19 cellular contexts compared by ENCODE assay signal in the genomic region with DNA sequence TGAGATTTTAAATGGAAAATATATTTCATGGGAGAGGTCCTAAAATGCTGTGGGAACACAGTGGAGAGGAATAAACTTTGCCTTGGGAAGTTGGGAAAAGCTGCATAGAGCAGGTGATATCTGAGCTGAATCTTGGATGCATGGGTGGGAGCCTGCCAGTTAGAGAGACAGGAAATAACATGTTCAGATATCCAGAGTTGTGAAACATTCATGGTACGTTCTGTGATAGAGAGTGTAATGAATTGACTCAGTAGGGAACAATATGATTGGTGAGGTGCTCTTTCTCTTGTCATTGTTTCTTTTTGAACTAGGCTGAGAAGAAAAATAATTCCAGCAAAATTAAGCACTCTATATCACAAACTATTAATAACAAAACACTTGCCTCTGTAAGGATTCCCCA.
A peak's percentile ranks its signal among the peaks of the same experiment; 100 is the strongest.
DNase-seq lines count a peak whose midpoint lies in the region; ATAC-seq and TF ChIP-seq lines count a peak whose summit lies in the region.
"Had no signal": no experiment of that assay in that cellular context is flagged by ENCODE, and none has a peak within 500 bp of the region (broad histone marks: within the 10 kb centered on the region; RNA-seq: fewer than 3 reads in every experiment).

No MANE protein-coding gene starts in this region.

- no peaks in the 10 kb centered on the region for H3K9me3 Mint-ChIP-seq in activated CD8-positive, alpha-beta memory T cell treated with anti-CD3 and anti-CD28 coated beads, Interleukin-2, amount 10 ng/mL, durations not matched to agents 7 days and 5 days (ENCODE audit: low read depth)
- peaks cover 5% of the 10 kb centered on the region for H3K9me3 Mint-ChIP-seq in stimulated activated memory B cell treated with anti-CD40 and anti-IgM and Interleukin-4, amounts not matched to agents 10 μg/mL and 1 μg/mL and 100 μg/mL, for 72 hours
- H3K9me3 Mint-ChIP-seq: CD8-positive, alpha-beta memory T cell had no signal

- peak; percentile 30 for ATAC-seq in activated CD8-positive, alpha-beta memory T cell treated with anti-CD3 and anti-CD28 coated beads, Interleukin-2, amount 10 ng/mL, durations not matched to agents 7 days and 5 days
- ATAC-seq in stimulated activated memory B cell treated with anti-CD40 and anti-IgM and Interleukin-4, amounts not matched to agents 10 μg/mL and 1 μg/mL and 100 μg/mL, for 72 hours, result peak; percentile 31
- no peak for ATAC-seq in GM21737 (IDR thresholded peaks at IDR 0.05; ENCODE audit: unreplicated experiment)
- ATAC-seq in T-helper 17 cell, result no peak

- H3K9me3 ChIP-seq in T-helper 17 cell (ENCODE audit: control insufficient read depth, low read length, poor library complexity, severe bottlenecking), result no peaks in the 10 kb centered on the region
- H3K9me3 ChIP-seq: BLaER1, SJSA1 had no signal

- no peak for DNase-seq in activated CD8-positive, alpha-beta memory T cell treated with anti-CD3 and anti-CD28 coated beads, Interleukin-2, amount 10 ng/mL, durations not matched to agents 7 days and 5 days
- DNase-seq in activated CD8-positive, alpha-beta memory T cell treated with anti-CD3 and anti-CD28 coated beads, Interleukin-2, amount 50 U/mL, for 48 hours, result no peak
- DNase-seq in NCI-H226, result peak; percentile 38
- DNase-seq in epithelial cell of esophagus (ENCODE audit: low read depth), result peak; percentile 79
- DNase-seq in T-helper 17 cell, result no peak
- no peak for DNase-seq in NCI-H2107 (lab: John Stamatoyannopoulos, UW)
- DNase-seq: 8988T; CD8-positive, alpha-beta memory T cell; H7; NCI-H1436 treated with DMSO at 0.1 percent for 48 hours; NCI-H2081; NCI-H2227 treated with DMSO at 0.1 percent for 48 hours; NCI-H526 treated with DMSO at 0.1 percent for 48 hours; OCI-M1; RPMI8226 had no signal

- no peak for TF ChIP-seq CTCF in epithelial cell of esophagus (IDR thresholded peaks at IDR 0.05; ENCODE audit: insufficient read depth, low read depth, low read length, missing control alignments)

- no peak overlapping the region for H3K27ac Mint-ChIP-seq in activated CD8-positive, alpha-beta memory T cell treated with anti-CD3 and anti-CD28 coated beads, Interleukin-2, amount 10 ng/mL, durations not matched to agents 7 days and 5 days
- no peak overlapping the region for H3K27ac Mint-ChIP-seq in stimulated activated memory B cell treated with anti-CD40 and anti-IgM and Interleukin-4, amounts not matched to agents 10 μg/mL and 1 μg/mL and 100 μg/mL, for 72 hours
- H3K27ac Mint-ChIP-seq in T-helper 17 cell, result no peak overlapping the region

- H3K27me3 Mint-ChIP-seq in activated CD8-positive, alpha-beta memory T cell treated with anti-CD3 and anti-CD28 coated beads, Interleukin-2, amount 10 ng/mL, durations not matched to agents 7 days and 5 days, result peaks cover 4% of the 10 kb centered on the region
- peaks cover 39% of the 10 kb centered on the region for H3K27me3 Mint-ChIP-seq in stimulated activated memory B cell treated with anti-CD40 and anti-IgM and Interleukin-4, amounts not matched to agents 10 μg/mL and 1 μg/mL and 100 μg/mL, for 72 hours
- peaks cover 6% of the 10 kb centered on the region for H3K27me3 Mint-ChIP-seq in T-helper 17 cell

- no peak overlapping the region for H3K4me3 Mint-ChIP-seq in activated CD8-positive, alpha-beta memory T cell treated with anti-CD3 and anti-CD28 coated beads, Interleukin-2, amount 10 ng/mL, durations not matched to agents 7 days and 5 days
- H3K4me3 Mint-ChIP-seq in stimulated activated memory B cell treated with anti-CD40 and anti-IgM and Interleukin-4, amounts not matched to agents 10 μg/mL and 1 μg/mL and 100 μg/mL, for 72 hours, result no peak overlapping the region
- no peak overlapping the region for H3K4me3 Mint-ChIP-seq in T-helper 17 cell
- H3K4me3 Mint-ChIP-seq: CD8-positive, alpha-beta memory T cell had no signal

- no peaks in the 10 kb centered on the region for H3K36me3 Mint-ChIP-seq in activated CD8-positive, alpha-beta memory T cell treated with anti-CD3 and anti-CD28 coated beads, Interleukin-2, amount 10 ng/mL, durations not matched to agents 7 days and 5 days
- H3K36me3 Mint-ChIP-seq in stimulated activated memory B cell treated with anti-CD40 and anti-IgM and Interleukin-4, amounts not matched to agents 10 μg/mL and 1 μg/mL and 100 μg/mL, for 72 hours, result no peaks in the 10 kb centered on the region
- no peaks in the 10 kb centered on the region for H3K36me3 Mint-ChIP-seq in T-helper 17 cell (ENCODE audit: low read depth)
- H3K36me3 Mint-ChIP-seq: CD8-positive, alpha-beta memory T cell had no signal

- no peak overlapping the region for H3K4me3 ChIP-seq in epithelial cell of esophagus (ENCODE audit: low read length)
- H3K4me3 ChIP-seq: BLaER1, SJSA1 had no signal

- H3K4me1 Mint-ChIP-seq in activated CD8-positive, alpha-beta memory T cell treated with anti-CD3 and anti-CD28 coated beads, Interleukin-2, amount 10 ng/mL, durations not matched to agents 7 days and 5 days, result peaks cover 2% of the 10 kb centered on the region
- no peaks in the 10 kb centered on the region for H3K4me1 Mint-ChIP-seq in stimulated activated memory B cell treated with anti-CD40 and anti-IgM and Interleukin-4, amounts not matched to agents 10 μg/mL and 1 μg/mL and 100 μg/mL, for 72 hours
- peaks cover 2% of the 10 kb centered on the region for H3K4me1 Mint-ChIP-seq in T-helper 17 cell
- H3K4me1 Mint-ChIP-seq: CD8-positive, alpha-beta memory T cell had no signal

- CTCF ChIA-PET in activated CD8-positive, alpha-beta memory T cell treated with anti-CD3 and anti-CD28 coated beads, Interleukin-2, amount 10 ng/mL, durations not matched to agents 7 days and 5 days (lab: Charles Lee), result no interaction called here

Comparison
In these comparisons a context has a peak if more than half of its experiments do, and no peak if none do; other contexts are left out.
1. ATAC-seq: peak in activated CD8-positive, alpha-beta memory T cell treated with anti-CD3 and anti-CD28 coated beads, Interleukin-2, amount 10 ng/mL, durations not matched to agents 7 days and 5 days (single experiment) and stimulated activated memory B cell treated with anti-CD40 and anti-IgM and Interleukin-4, amounts not matched to agents 10 μg/mL and 1 μg/mL and 100 μg/mL, for 72 hours (single experiment); none in GM21737 (single experiment) and T-helper 17 cell (single experiment).
2. DNase-seq: peak in NCI-H226 (single experiment) and epithelial cell of esophagus (single experiment); none in activated CD8-positive, alpha-beta memory T cell treated with anti-CD3 and anti-CD28 coated beads, Interleukin-2, amount 10 ng/mL, durations not matched to agents 7 days and 5 days (single experiment), activated CD8-positive, alpha-beta memory T cell treated with anti-CD3 and anti-CD28 coated beads, Interleukin-2, amount 50 U/mL, for 48 hours (single experiment), T-helper 17 cell (0 of 3) and NCI-H2107 (single experiment).